Comparison of ENCODE assay signal across 8 cellular contexts in the genomic region with DNA sequence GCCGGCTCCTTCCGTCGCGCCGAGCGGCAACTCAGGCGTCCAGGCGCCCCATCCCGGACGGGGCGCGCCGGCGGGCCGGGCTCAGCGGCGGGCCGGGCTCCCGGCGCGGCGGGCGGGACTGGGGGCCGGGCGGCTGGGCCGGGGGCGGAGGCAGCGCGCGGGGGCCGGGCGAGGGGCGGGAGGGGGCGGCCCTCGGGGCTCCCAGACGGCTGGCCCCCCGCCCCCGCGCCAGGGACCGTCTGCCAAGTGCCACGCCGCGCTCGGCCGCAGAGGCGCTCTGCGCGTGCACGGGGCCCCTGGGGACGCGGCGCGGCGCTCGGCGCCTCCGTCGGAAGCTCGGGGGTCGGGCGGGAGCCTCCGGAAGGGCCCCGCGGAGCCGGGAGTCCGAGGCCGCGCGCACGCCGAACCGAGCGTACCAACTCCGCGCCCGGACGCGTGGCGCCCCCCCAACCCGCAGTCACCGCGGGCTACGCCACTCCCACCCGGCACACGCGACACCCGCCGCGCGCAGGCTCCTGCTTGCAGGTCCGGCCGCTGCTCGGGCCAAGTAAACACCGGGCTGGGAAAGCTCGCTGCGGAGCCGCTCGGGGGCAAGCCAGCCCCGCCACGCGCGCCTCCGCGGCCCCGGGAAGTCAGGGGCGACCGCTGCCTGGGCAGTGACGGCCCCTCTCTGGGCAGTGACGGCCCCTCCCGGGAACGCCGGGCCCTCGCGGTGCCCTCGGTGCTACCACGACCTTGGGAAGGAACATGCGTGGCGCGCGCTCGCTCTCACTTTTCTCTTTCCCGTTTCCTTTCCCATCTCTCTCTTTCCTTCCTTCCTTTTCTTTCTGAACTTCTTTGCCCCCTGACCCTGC. TPM values are rescaled to one million over a fixed set of nuclear protein-coding genes. Genes with fewer than 3 reads are reported as not detected.
DNase-seq lines count a peak whose midpoint lies in the region; ATAC-seq and TF ChIP-seq lines count a peak whose summit lies in the region.

A gene with protein sequence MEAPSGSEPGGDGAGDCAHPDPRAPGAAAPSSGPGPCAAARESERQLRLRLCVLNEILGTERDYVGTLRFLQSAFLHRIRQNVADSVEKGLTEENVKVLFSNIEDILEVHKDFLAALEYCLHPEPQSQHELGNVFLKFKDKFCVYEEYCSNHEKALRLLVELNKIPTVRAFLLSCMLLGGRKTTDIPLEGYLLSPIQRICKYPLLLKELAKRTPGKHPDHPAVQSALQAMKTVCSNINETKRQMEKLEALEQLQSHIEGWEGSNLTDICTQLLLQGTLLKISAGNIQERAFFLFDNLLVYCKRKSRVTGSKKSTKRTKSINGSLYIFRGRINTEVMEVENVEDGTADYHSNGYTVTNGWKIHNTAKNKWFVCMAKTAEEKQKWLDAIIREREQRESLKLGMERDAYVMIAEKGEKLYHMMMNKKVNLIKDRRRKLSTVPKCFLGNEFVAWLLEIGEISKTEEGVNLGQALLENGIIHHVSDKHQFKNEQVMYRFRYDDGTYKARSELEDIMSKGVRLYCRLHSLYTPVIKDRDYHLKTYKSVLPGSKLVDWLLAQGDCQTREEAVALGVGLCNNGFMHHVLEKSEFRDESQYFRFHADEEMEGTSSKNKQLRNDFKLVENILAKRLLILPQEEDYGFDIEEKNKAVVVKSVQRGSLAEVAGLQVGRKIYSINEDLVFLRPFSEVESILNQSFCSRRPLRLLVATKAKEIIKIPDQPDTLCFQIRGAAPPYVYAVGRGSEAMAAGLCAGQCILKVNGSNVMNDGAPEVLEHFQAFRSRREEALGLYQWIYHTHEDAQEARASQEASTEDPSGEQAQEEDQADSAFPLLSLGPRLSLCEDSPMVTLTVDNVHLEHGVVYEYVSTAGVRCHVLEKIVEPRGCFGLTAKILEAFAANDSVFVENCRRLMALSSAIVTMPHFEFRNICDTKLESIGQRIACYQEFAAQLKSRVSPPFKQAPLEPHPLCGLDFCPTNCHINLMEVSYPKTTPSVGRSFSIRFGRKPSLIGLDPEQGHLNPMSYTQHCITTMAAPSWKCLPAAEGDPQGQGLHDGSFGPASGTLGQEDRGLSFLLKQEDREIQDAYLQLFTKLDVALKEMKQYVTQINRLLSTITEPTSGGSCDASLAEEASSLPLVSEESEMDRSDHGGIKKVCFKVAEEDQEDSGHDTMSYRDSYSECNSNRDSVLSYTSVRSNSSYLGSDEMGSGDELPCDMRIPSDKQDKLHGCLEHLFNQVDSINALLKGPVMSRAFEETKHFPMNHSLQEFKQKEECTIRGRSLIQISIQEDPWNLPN (N-terminal part only) (minus strand): TSS at position 120 of the 854 bp plus-strand sequence. CDS start 139 bp downstream, outside the sequence.

- H3K9me2 ChIP-seq in OCI-LY1 (ENCODE audit: low read depth, low read length) = no peaks in the 10 kb centered on the region

- peaks cover 5 to 9% of the 10 kb centered on the region in 2 donors for H3K36me3 Mint-ChIP-seq in activated T-cell treated with anti-CD3 and anti-CD28 coated beads, Interleukin-2, amount 50 U/mL, for 72 hours (ENCODE audit: insufficient read depth in 2 of 2)
- no peaks in the 10 kb centered on the region for H3K36me3 Mint-ChIP-seq in naive thymus-derived CD8-positive, alpha-beta T cell
- peaks cover 8% of the 10 kb centered on the region for H3K36me3 Mint-ChIP-seq in stimulated activated memory B cell treated with anti-CD40 and anti-IgM and Interleukin-4, amounts not matched to agents 10 μg/mL and 1 μg/mL and 100 μg/mL, for 72 hours

- DNase-seq in AG04450 (ENCODE audit: low read depth, low spot score) = no peak
- DNase-seq in activated T-cell treated with anti-CD3 and anti-CD28 coated beads, Interleukin-2, amount 50 U/mL, for 72 hours = peak; percentile 83 to 89
- peak; percentile 67 to 79 for DNase-seq in fibroblast of lung (ENCODE audit: low read depth in 2 of 2)
- peak; percentile 67 to 92 (median 86) for DNase-seq in naive thymus-derived CD8-positive, alpha-beta T cell

- CTCF ChIA-PET in AG04450 (lab: Charles Lee) = interaction anchor here (0.8 to 1.8 kb wide), 2 partner anchors 77 to 171 kb away, joined by 6 read pairs; no protein-coding TSS in a partner anchor

- H3K79me2 ChIP-seq in OCI-LY1 (ENCODE audit: insufficient read depth, low read length) = no peaks in the 10 kb centered on the region
- no peaks in the 10 kb centered on the region for H3K79me2 ChIP-seq in fibroblast of lung (ENCODE audit: control insufficient read depth, insufficient read depth, low read length)

- H3K27ac Mint-ChIP-seq in activated T-cell treated with anti-CD3 and anti-CD28 coated beads, Interleukin-2, amount 50 U/mL, for 72 hours = peak within 1 kb of the TSS; percentile 98
- peak within 1 kb of the TSS; percentile 89 to 98 (median 95) for H3K27ac Mint-ChIP-seq in naive thymus-derived CD8-positive, alpha-beta T cell
- peak within 1 kb of the TSS; percentile 96 for H3K27ac Mint-ChIP-seq in stimulated activated memory B cell treated with anti-CD40 and anti-IgM and Interleukin-4, amounts not matched to agents 10 μg/mL and 1 μg/mL and 100 μg/mL, for 72 hours

- H3K4me1 ChIP-seq in OCI-LY1 (ENCODE audit: insufficient read depth, low read length, severe bottlenecking) (no peaks in the 10 kb centered on the region), fibroblast of lung (ENCODE audit: control insufficient read depth, extremely low read depth, insufficient read depth, low read length) (peaks cover 5% of the 10 kb centered on the region)

- POLR2A ChIA-PET in AG04450 (lab: Yijun Ruan, JAX) = no interaction called here
- POLR2A ChIA-PET in naive thymus-derived CD8-positive, alpha-beta T cell (lab: Charles Lee) = interaction anchor here (0.7 to 4.9 kb wide), 15 partner anchors 9 to 141 kb away, joined by 3 to 46 read pairs (median 4); no protein-coding TSS in a partner anchor

- H3K4me3 Mint-ChIP-seq in activated T-cell treated with anti-CD3 and anti-CD28 coated beads, Interleukin-2, amount 50 U/mL, for 72 hours = peak within 1 kb of the TSS; percentile 99
- peak within 1 kb of the TSS; percentile 94 to 99 (median 96) for H3K4me3 Mint-ChIP-seq in naive thymus-derived CD8-positive, alpha-beta T cell
- H3K4me3 Mint-ChIP-seq in stimulated activated memory B cell treated with anti-CD40 and anti-IgM and Interleukin-4, amounts not matched to agents 10 μg/mL and 1 μg/mL and 100 μg/mL, for 72 hours = peak within 1 kb of the TSS; percentile 100

- H3K4me3 ChIP-seq in AG04450 (ENCODE audit: low read depth, low read length) (peak within 1 kb of the TSS; percentile 60), OCI-LY1 (ENCODE audit: low read depth, low read length, poor library complexity, severe bottlenecking) (peak within 1 kb of the TSS; percentile 11), fibroblast of lung (replicated peaks in 1 of 4; ENCODE audit: control extremely low read depth in 1 of 4, insufficient read depth in 1 of 4, low read depth in 3 of 4, low read length in 4 of 4) (peak within 1 kb of the TSS; percentile 39 to 65 (median 55))

- H3K27me3 ChIP-seq in AG04450 (ENCODE audit: control insufficient read depth, insufficient read depth, low read length) (peaks cover 20% of the 10 kb centered on the region), OCI-LY1 (ENCODE audit: insufficient read depth, low read length) (peaks cover 8% of the 10 kb centered on the region; the same call in 1 of the 2 replicates), fibroblast of lung (ENCODE audit: control insufficient read depth, insufficient read depth, low read length) (no peaks in the 10 kb centered on the region)

- H3K4me1 Mint-ChIP-seq in activated T-cell treated with anti-CD3 and anti-CD28 coated beads, Interleukin-2, amount 50 U/mL, for 72 hours (ENCODE audit: low read depth) = peaks cover 39% of the 10 kb centered on the region
- peaks cover 26 to 48% (median 40%) of the 10 kb centered on the region in 4 donors for H3K4me1 Mint-ChIP-seq in naive thymus-derived CD8-positive, alpha-beta T cell
- H3K4me1 Mint-ChIP-seq in stimulated activated memory B cell treated with anti-CD40 and anti-IgM and Interleukin-4, amounts not matched to agents 10 μg/mL and 1 μg/mL and 100 μg/mL, for 72 hours = peaks cover 77% of the 10 kb centered on the region

- H3K36me3 ChIP-seq in OCI-LY1 (ENCODE audit: insufficient read depth, low read length) (no peaks in the 10 kb centered on the region), fibroblast of lung (ENCODE audit: control insufficient read depth, insufficient read depth, low read length) (no peaks in the 10 kb centered on the region)

- no peaks in the 10 kb centered on the region for H4K20me1 ChIP-seq in OCI-LY1 (ENCODE audit: insufficient read depth, low read length)
- H4K20me1 ChIP-seq in fibroblast of lung (ENCODE audit: control insufficient read depth, extremely low read depth, insufficient read depth, low read length) = no peaks in the 10 kb centered on the region

- peaks cover 22% of the 10 kb centered on the region for H3K27me3 Mint-ChIP-seq in activated T-cell treated with anti-CD3 and anti-CD28 coated beads, Interleukin-2, amount 50 U/mL, for 72 hours (ENCODE audit: low read depth)
- H3K27me3 Mint-ChIP-seq in naive thymus-derived CD8-positive, alpha-beta T cell = no peaks in the 10 kb centered on the region
- H3K27me3 Mint-ChIP-seq in stimulated activated memory B cell treated with anti-CD40 and anti-IgM and Interleukin-4, amounts not matched to agents 10 μg/mL and 1 μg/mL and 100 μg/mL, for 72 hours = no peaks in the 10 kb centered on the region

- H3K27ac ChIP-seq in AG04450 (ENCODE audit: low read depth, low read length) (no peak within 1 kb of the TSS), OCI-LY1 (ENCODE audit: low read depth, low read length, poor library complexity, severe bottlenecking) (no peak within 1 kb of the TSS), fibroblast of lung (ENCODE audit: insufficient read depth, low read length) (no peak within 1 kb of the TSS)

- TF ChIP-seq CTCF in AG04450 (IDR thresholded peaks at IDR 0.05; ENCODE audit: low read depth, low read length) = no peak
- no peak for TF ChIP-seq CTCF in OCI-LY1 (IDR thresholded peaks at IDR 0.05; ENCODE audit: low read length)
- no peak for TF ChIP-seq CTCF in fibroblast of lung (conservative IDR thresholded peaks at IDR 0.05 in 1 of 2, IDR thresholded peaks at IDR 0.05 in 1 of 2; ENCODE audit: low read depth in 1 of 2, low read length in 2 of 2)

- no peak within 1 kb of the TSS for H3K4me2 ChIP-seq in OCI-LY1 (ENCODE audit: low read length)
- H3K4me2 ChIP-seq in fibroblast of lung (ENCODE audit: extremely low read depth, insufficient read depth, low read length) = peak within 1 kb of the TSS; percentile 83

- H3K9me3 Mint-ChIP-seq in activated T-cell treated with anti-CD3 and anti-CD28 coated beads, Interleukin-2, amount 50 U/mL, for 72 hours = no peaks in the 10 kb centered on the region
- no peaks in the 10 kb centered on the region for H3K9me3 Mint-ChIP-seq in naive thymus-derived CD8-positive, alpha-beta T cell
- no peaks in the 10 kb centered on the region for H3K9me3 Mint-ChIP-seq in stimulated activated memory B cell treated with anti-CD40 and anti-IgM and Interleukin-4, amounts not matched to agents 10 μg/mL and 1 μg/mL and 100 μg/mL, for 72 hours

- H3K9me3 ChIP-seq in AG04450 (ENCODE audit: control insufficient read depth, insufficient read depth, low read length) (no peaks in the 10 kb centered on the region), OCI-LY1 (ENCODE audit: low read length) (no peaks in the 10 kb centered on the region), fibroblast of lung (ENCODE audit: control insufficient read depth, insufficient read depth, low read depth, low read length) (no peaks in the 10 kb centered on the region)

- H3F3A ChIP-seq in OCI-LY1 (ENCODE audit: insufficient read depth, low read length) = no peaks in the 10 kb centered on the region

- peak; percentile 55 for ATAC-seq in GM18867 (IDR thresholded peaks at IDR 0.05; ENCODE audit: unreplicated experiment)
- peak; percentile 47 for ATAC-seq in HG03175 (IDR thresholded peaks at IDR 0.05; ENCODE audit: unreplicated experiment)
- ATAC-seq in activated T-cell treated with anti-CD3 and anti-CD28 coated beads, Interleukin-2, amount 50 U/mL, for 72 hours (replicated peaks in 1 of 2) = peak; percentile 55 to 57
- ATAC-seq in naive thymus-derived CD8-positive, alpha-beta T cell = peak; percentile 72 to 74
- ATAC-seq in stimulated activated memory B cell treated with anti-CD40 and anti-IgM and Interleukin-4, amounts not matched to agents 10 μg/mL and 1 μg/mL and 100 μg/mL, for 72 hours = peak; percentile 84

- no peak within 1 kb of the TSS for H2AFZ ChIP-seq in OCI-LY1 (ENCODE audit: low read length)
- peak within 1 kb of the TSS; percentile 45 for H2AFZ ChIP-seq in fibroblast of lung (ENCODE audit: low read length)

- H3K9ac ChIP-seq in OCI-LY1 (ENCODE audit: low read length) (no peak within 1 kb of the TSS), fibroblast of lung (ENCODE audit: insufficient read depth, low read length) (peak within 1 kb of the TSS; percentile 39)

RNA-seq across cellular contexts. Expression of the gene that starts here (rescaled TPM):
- polyA plus RNA-seq in AG04450 (2011; rRNA removed) (0.50 and 0.69 TPM in 2 replicates), fibroblast of lung (1.0 and 2.9 TPM in 2 replicates)
- polyA minus RNA-seq in AG04450 (2011; rRNA and poly(A)+ RNA removed) = 0.56 and 0.64 TPM in 2 replicates
- 100 to 1,000 TPM in 1 of 2 donors, 10 to 100 TPM in 1; 85.6 to 112 TPM for total RNA-seq in activated T-cell treated with anti-CD3 and anti-CD28 coated beads, Interleukin-2, amount 50 U/mL, for 72 hours
- 3.1 and 3.9 TPM in 2 replicates for total RNA-seq in fibroblast of lung
- polyA plus RNA-seq in fibroblast of lung (2012) = 1.6 and 4.3 TPM in 2 replicates
- 3.5 and 12.1 TPM in 2 replicates for polyA minus RNA-seq in fibroblast of lung (ENCODE audit: low replicate concordance)
- total RNA-seq in naive thymus-derived CD8-positive, alpha-beta T cell = 100 to 1,000 TPM; 140 to 141 TPM
- polyA plus RNA-seq in naive thymus-derived CD8-positive, alpha-beta T cell = 10 to 100 TPM; 14.4 to 38.5 (median 20.9) TPM

Comparison
In these comparisons a context has a peak if more than half of its experiments do, and no peak if none do; other contexts are left out.
1. RNA of the gene that starts here (total RNA-seq): 140 to 141 TPM in naive thymus-derived CD8-positive, alpha-beta T cell and 85.6 to 112 TPM in activated T-cell treated with anti-CD3 and anti-CD28 coated beads, Interleukin-2, amount 50 U/mL, for 72 hours; 3.1 to 3.9 TPM in fibroblast of lung; every median in the first group is over 10 times any median in the second.
2. Peak in every context shown above with its lines, with median percentiles within 50 percentile points of each other: H3K4me3 ChIP-seq, ATAC-seq, H3K27ac Mint-ChIP-seq and H3K4me3 Mint-ChIP-seq.